ENCODE assay signal across 8 cellular contexts in genomic region chr13:52565324-52565723, GRCh38.
DNase-seq lines count a peak whose midpoint lies in the region; ATAC-seq, FAIRE-seq and TF ChIP-seq lines count a peak whose summit lies in the region.
"Not testable (repeated sequence)": the region's sequence is repeated elsewhere in the genome, so short reads cannot be mapped to it uniquely, and the experiment has no call there.

No MANE protein-coding gene starts in this region.

- 94% methylated on average over 4 of the region's 4 CpGs; no CpG with 5 or more reads in 1 of the 2 experiments for WGBS in H1 (ENCODE audit: extremely low coverage in 1 of 2, insufficient coverage in 1 of 2, insufficient read length in 1 of 2, insufficient replicate concordance in 2 of 2, low coverage in 1 of 2, low lambda C conversion rate in 2 of 2, missing lambda C conversion rate in 1 of 2), 2 experiments

- CTCF ChIA-PET in H1 (lab: Charles Lee; ENCODE audit: partially characterized antibody) = not testable (repeated sequence)

- H3K27me3 ChIP-seq in H1 (replicated peaks in 1 of 4; ENCODE audit: control insufficient read depth in 3 of 4, extremely low read depth in 1 of 4, insufficient read depth in 3 of 4, low read length in 3 of 4) = not testable (repeated sequence)

- POLR2A ChIA-PET in H1 (lab: Charles Lee; ENCODE audit: partially characterized antibody) = not testable (repeated sequence)

- not testable (repeated sequence) for H2BK20ac ChIP-seq in H1 (ENCODE audit: low read length)

- not testable (repeated sequence) for H3K27ac ChIP-seq in H1 (ENCODE audit: low read depth, low read length)

- not testable (repeated sequence) for H3K79me2 ChIP-seq in H1 (ENCODE audit: control insufficient read depth in 1 of 2, insufficient read depth in 2 of 2, low read length in 2 of 2)

- not testable (repeated sequence) for H3K4me3 ChIP-seq in H1 (ENCODE audit: extremely low read depth in 1 of 4, insufficient read depth in 2 of 4, low read depth in 3 of 4, low read length in 4 of 4)

- peak; percentile 81 for FAIRE-seq in H1 (lab: Jason Lieb, UNC)

- TF ChIP-seq POLR2A in GM18505 (IDR thresholded peaks at IDR 0.05; ENCODE audit: borderline replicate concordance, extremely low read depth, insufficient read depth, insufficient read length); H1 (IDR thresholded peaks at IDR 0.05; ENCODE audit: control extremely low read depth in 1 of 2, low read depth in 2 of 2, low read length in 2 of 2): not testable (repeated sequence)

- H3K56ac ChIP-seq in H1 (replicated peaks; ENCODE audit: insufficient read length, low read depth, low read length) = not testable (repeated sequence)

- H3K18ac ChIP-seq in H1 (ENCODE audit: extremely low read depth, low read length) = not testable (repeated sequence)

- H3K23me2 ChIP-seq in H1 (ENCODE audit: low read depth, low read length) = not testable (repeated sequence)

- not testable (repeated sequence) for H3K14ac ChIP-seq in H1 (ENCODE audit: insufficient read length)

- H3K4me2 ChIP-seq in H1 (ENCODE audit: insufficient read depth in 1 of 2, low read depth in 2 of 2, low read length in 2 of 2) = not testable (repeated sequence)

- H4K20me1 ChIP-seq in H1 (replicated peaks in 1 of 2; ENCODE audit: control insufficient read depth in 1 of 2, insufficient read depth in 2 of 2, low read length in 2 of 2) = not testable (repeated sequence)

- H2BK15ac ChIP-seq in H1 (ENCODE audit: low read length) = not testable (repeated sequence)

- ATAC-seq in GM18505 (IDR thresholded peaks at IDR 0.05; ENCODE audit: unreplicated experiment) = peak; percentile 90
- ATAC-seq in GM18909 (IDR thresholded peaks at IDR 0.05; ENCODE audit: poor library complexity, unreplicated experiment) = peak; percentile 94
- ATAC-seq in GM19467 (IDR thresholded peaks at IDR 0.05; ENCODE audit: unreplicated experiment) = peak; percentile 76
- peak; percentile 49 for ATAC-seq in GM21786 (IDR thresholded peaks at IDR 0.05; ENCODE audit: unreplicated experiment)
- peak; percentile 90 for ATAC-seq in HG02884 (IDR thresholded peaks at IDR 0.05; ENCODE audit: unreplicated experiment)
- peak; percentile 67 for ATAC-seq in HG03135 (IDR thresholded peaks at IDR 0.05; ENCODE audit: unreplicated experiment)
- ATAC-seq in HG03520 (IDR thresholded peaks at IDR 0.05; ENCODE audit: unreplicated experiment) = peak; percentile 91

- DNase-seq in H1 (ENCODE audit: low read depth in 1 of 2, low spot score in 2 of 2) = not testable (repeated sequence)

- H3K36me3 ChIP-seq in H1 (ENCODE audit: control insufficient read depth in 2 of 4, insufficient read depth in 4 of 4, low read length in 3 of 4) = not testable (repeated sequence)

- not testable (repeated sequence) for H4K5ac ChIP-seq in H1 (ENCODE audit: insufficient read length, low read depth, low read length)

- not testable (repeated sequence) for TF ChIP-seq CTCF in H1 (IDR thresholded peaks at IDR 0.05; ENCODE audit: control extremely low read depth in 1 of 3, insufficient read depth in 1 of 3, low read depth in 1 of 3, low read length in 3 of 3)

- not testable (repeated sequence) for H2BK12ac ChIP-seq in H1 (ENCODE audit: low read depth, low read length)

- not testable (repeated sequence) for H2BK120ac ChIP-seq in H1 (replicated peaks; ENCODE audit: low read depth, low read length)

- H3K9ac ChIP-seq in H1 (replicated peaks in 1 of 4; ENCODE audit: extremely low read depth in 1 of 4, low read depth in 3 of 4, low read length in 3 of 4) = not testable (repeated sequence)

- H3K4me1 ChIP-seq in H1 (replicated peaks in 1 of 4; ENCODE audit: control insufficient read depth in 3 of 4, insufficient read depth in 4 of 4, low read length in 3 of 4) = not testable (repeated sequence)

- not testable (repeated sequence) for TF ChIP-seq RAD21 in H1 (IDR thresholded peaks at IDR 0.05 in 1 of 2, conservative IDR thresholded peaks at IDR 0.05 in 1 of 2; ENCODE audit: low read depth in 2 of 2, low read length in 2 of 2)

- H4K8ac ChIP-seq in H1 (ENCODE audit: extremely low read depth, insufficient read depth, low read length) = not testable (repeated sequence)

- not testable (repeated sequence) for H3K4ac ChIP-seq in H1 (replicated peaks; ENCODE audit: insufficient read length, low read depth, low read length)

- H2AFZ ChIP-seq in H1 (ENCODE audit: low read length) = not testable (repeated sequence)

- H3K9me3 ChIP-seq in H1 (ENCODE audit: insufficient read depth in 2 of 2, low read depth in 1 of 2, low read length in 1 of 2) = not testable (repeated sequence)

- not testable (repeated sequence) for H2AK5ac ChIP-seq in H1 (ENCODE audit: low read depth, low read length)

- H4K91ac ChIP-seq in H1 (replicated peaks; ENCODE audit: insufficient read length, low read length) = not testable (repeated sequence)

- H2BK5ac ChIP-seq in H1 (ENCODE audit: low read depth, low read length) = not testable (repeated sequence)

- not testable (repeated sequence) for TF ChIP-seq EP300 in H1 (IDR thresholded peaks at IDR 0.05; ENCODE audit: borderline replicate concordance in 1 of 2, low read depth in 2 of 2, low read length in 2 of 2)

- not testable (repeated sequence) for H3K79me1 ChIP-seq in H1 (ENCODE audit: low read depth, low read length)

- not testable (repeated sequence) for H3K23ac ChIP-seq in H1 (ENCODE audit: insufficient read length)
